1 cellular context compared by ENCODE assay signal in the genomic region with DNA sequence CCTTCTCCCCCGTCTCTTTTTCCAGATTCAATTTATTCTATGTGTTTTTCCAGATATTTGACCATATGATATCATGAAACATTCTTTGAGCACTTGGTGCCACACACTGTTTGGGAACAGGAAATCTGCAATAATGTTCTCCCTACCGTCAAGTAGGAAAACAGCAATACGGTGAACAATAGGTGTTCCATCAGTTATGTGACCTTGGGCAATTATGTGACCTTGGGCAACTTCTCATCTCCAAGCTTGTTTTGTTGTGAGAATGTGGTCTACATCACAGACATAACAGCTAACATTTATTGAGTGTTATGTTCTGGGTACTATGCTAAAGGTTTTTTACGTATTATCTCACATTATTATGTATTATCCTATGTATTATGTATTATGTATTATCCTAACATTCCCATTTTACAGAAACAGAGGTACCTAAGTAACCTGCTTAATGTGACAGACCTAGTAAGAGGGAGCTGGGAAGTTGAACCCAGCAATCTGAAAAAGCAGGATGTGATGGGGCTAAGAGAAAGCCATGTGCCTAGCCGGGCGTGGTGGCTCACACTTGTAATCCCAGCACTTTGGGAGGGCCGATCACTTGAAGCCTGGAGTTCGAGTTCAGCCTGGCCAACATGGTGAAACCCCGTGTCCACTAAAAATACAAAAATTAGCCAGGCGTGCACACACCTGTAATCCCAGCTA.
TF ChIP-seq lines count a peak whose summit lies in the region.

No MANE protein-coding gene starts in this region.

TF ChIP-seq in HepG2, 621 proteins besides CTCF, POLR2A, EP300 and RAD21 (continued from another document and continues in another):
- no peak for TF ChIP-seq ZXDC (CRISPR knock-in tag; IDR thresholded peaks at IDR 0.05)
- peak; percentile 31; the same call in 1 of the 2 replicates for TF ChIP-seq GATAD2A (CRISPR knock-in tag; IDR thresholded peaks at IDR 0.05)
- TF ChIP-seq, protein P1, sequence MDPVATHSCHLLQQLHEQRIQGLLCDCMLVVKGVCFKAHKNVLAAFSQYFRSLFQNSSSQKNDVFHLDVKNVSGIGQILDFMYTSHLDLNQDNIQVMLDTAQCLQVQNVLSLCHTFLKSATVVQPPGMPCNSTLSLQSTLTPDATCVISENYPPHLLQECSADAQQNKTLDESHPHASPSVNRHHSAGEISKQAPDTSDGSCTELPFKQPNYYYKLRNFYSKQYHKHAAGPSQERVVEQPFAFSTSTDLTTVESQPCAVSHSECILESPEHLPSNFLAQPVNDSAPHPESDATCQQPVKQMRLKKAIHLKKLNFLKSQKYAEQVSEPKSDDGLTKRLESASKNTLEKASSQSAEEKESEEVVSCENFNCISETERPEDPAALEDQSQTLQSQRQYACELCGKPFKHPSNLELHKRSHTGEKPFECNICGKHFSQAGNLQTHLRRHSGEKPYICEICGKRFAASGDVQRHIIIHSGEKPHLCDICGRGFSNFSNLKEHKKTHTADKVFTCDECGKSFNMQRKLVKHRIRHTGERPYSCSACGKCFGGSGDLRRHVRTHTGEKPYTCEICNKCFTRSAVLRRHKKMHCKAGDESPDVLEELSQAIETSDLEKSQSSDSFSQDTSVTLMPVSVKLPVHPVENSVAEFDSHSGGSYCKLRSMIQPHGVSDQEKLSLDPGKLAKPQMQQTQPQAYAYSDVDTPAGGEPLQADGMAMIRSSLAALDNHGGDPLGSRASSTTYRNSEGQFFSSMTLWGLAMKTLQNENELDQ (CRISPR knock-in tag; IDR thresholded peaks at IDR 0.05; ENCODE audit: borderline replicate concordance): no peak
- TF ChIP-seq KDM1A (CRISPR knock-in tag; IDR thresholded peaks at IDR 0.05): no peak
- no peak for TF ChIP-seq PLSCR1 (CRISPR knock-in tag; IDR thresholded peaks at IDR 0.05; ENCODE audit: borderline replicate concordance)
- TF ChIP-seq NONO (IDR thresholded peaks at IDR 0.05): no peak
- no peak for TF ChIP-seq NONO (CRISPR knock-in tag; conservative IDR thresholded peaks at IDR 0.05)
- TF ChIP-seq TEAD2 (CRISPR knock-in tag; IDR thresholded peaks at IDR 0.05): no peak
- no peak for TF ChIP-seq FOXM1 (CRISPR knock-in tag; IDR thresholded peaks at IDR 0.05)
- no peak for TF ChIP-seq ELF4 (CRISPR knock-in tag; IDR thresholded peaks at IDR 0.05; ENCODE audit: borderline replicate concordance)
- no peak for TF ChIP-seq CHD2 (IDR thresholded peaks at IDR 0.05; ENCODE audit: low read depth, low read length)
- no peak for TF ChIP-seq LRRFIP1 (CRISPR knock-in tag; conservative IDR thresholded peaks at IDR 0.05)
- TF ChIP-seq NCOA5 (CRISPR knock-in tag; IDR thresholded peaks at IDR 0.05): no peak
- no peak for TF ChIP-seq ZC3H13 (CRISPR knock-in tag; IDR thresholded peaks at IDR 0.05)
- TF ChIP-seq, protein P2, sequence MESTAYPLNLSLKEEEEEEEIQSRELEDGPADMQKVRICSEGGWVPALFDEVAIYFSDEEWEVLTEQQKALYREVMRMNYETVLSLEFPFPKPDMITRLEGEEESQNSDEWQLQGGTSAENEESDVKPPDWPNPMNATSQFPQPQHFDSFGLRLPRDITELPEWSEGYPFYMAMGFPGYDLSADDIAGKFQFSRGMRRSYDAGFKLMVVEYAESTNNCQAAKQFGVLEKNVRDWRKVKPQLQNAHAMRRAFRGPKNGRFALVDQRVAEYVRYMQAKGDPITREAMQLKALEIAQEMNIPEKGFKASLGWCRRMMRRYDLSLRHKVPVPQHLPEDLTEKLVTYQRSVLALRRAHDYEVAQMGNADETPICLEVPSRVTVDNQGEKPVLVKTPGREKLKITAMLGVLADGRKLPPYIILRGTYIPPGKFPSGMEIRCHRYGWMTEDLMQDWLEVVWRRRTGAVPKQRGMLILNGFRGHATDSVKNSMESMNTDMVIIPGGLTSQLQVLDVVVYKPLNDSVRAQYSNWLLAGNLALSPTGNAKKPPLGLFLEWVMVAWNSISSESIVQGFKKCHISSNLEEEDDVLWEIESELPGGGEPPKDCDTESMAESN (CRISPR knock-in tag; conservative IDR thresholded peaks at IDR 0.05): no peak
- no peak for TF ChIP-seq ZNF337 (CRISPR knock-in tag; IDR thresholded peaks at IDR 0.05; ENCODE audit: borderline replicate concordance, low read depth)
- TF ChIP-seq JUN (CRISPR knock-in tag; IDR thresholded peaks at IDR 0.05): no peak
- TF ChIP-seq SMC3 (IDR thresholded peaks at IDR 0.05; ENCODE audit: low read length): no peak
- no peak for TF ChIP-seq KLF16 (CRISPR knock-in tag; IDR thresholded peaks at IDR 0.05)
- TF ChIP-seq SETDB1 (CRISPR knock-in tag; IDR thresholded peaks at IDR 0.05; ENCODE audit: borderline replicate concordance): no peak
- no peak for TF ChIP-seq ZNF766 (CRISPR knock-in tag; IDR thresholded peaks at IDR 0.05; ENCODE audit: borderline replicate concordance)
- no peak for TF ChIP-seq ZBTB25 (CRISPR knock-in tag; IDR thresholded peaks at IDR 0.05)
- 0 out of 2 replicates have a peak, but pooled peaks have one; percentile 16 for TF ChIP-seq ZNF687 (CRISPR knock-in tag; IDR thresholded peaks at IDR 0.05)
- TF ChIP-seq AKAP8 (CRISPR knock-in tag; IDR thresholded peaks at IDR 0.05): no peak
- TF ChIP-seq CBFB (CRISPR knock-in tag; IDR thresholded peaks at IDR 0.05): no peak
- TF ChIP-seq THAP7 (CRISPR knock-in tag; IDR thresholded peaks at IDR 0.05): no peak
- no peak for TF ChIP-seq CHCHD3 (CRISPR knock-in tag; IDR thresholded peaks at IDR 0.05)
- TF ChIP-seq PTBP1 (IDR thresholded peaks at IDR 0.05; ENCODE audit: low read depth, low read length, poor library complexity, severe bottlenecking): no peak
- TF ChIP-seq ZNF720 (CRISPR knock-in tag; IDR thresholded peaks at IDR 0.05): no peak
- TF ChIP-seq RBM22 (optimal IDR thresholded peaks at IDR 0.05; ENCODE audit: low read length): peak; percentile 16
- no peak for TF ChIP-seq CENPX (CRISPR knock-in tag; IDR thresholded peaks at IDR 0.05)
- TF ChIP-seq MYPOP (CRISPR knock-in tag; IDR thresholded peaks at IDR 0.05): no peak
- no peak for TF ChIP-seq ASH2L (IDR thresholded peaks at IDR 0.05; ENCODE audit: insufficient read length, low read depth, low read length)
- no peak for TF ChIP-seq JUNB (CRISPR knock-in tag; IDR thresholded peaks at IDR 0.05; ENCODE audit: borderline replicate concordance)
- TF ChIP-seq MAF1 (CRISPR knock-in tag; IDR thresholded peaks at IDR 0.05; ENCODE audit: borderline replicate concordance): no peak
- no peak for TF ChIP-seq KDM5A (IDR thresholded peaks at IDR 0.05; ENCODE audit: borderline replicate concordance, low read length)
- TF ChIP-seq NAIF1 (CRISPR knock-in tag; IDR thresholded peaks at IDR 0.05; ENCODE audit: borderline replicate concordance): no peak
- no peak for TF ChIP-seq MYC (CRISPR knock-in tag; IDR thresholded peaks at IDR 0.05; ENCODE audit: borderline replicate concordance)
- TF ChIP-seq BRF2 (CRISPR knock-in tag; IDR thresholded peaks at IDR 0.05): no peak
